10 cellular contexts compared by ENCODE assay signal in genomic region chr6:14804444-14805210, GRCh38.
DNase-seq lines count a peak whose midpoint lies in the region; ATAC-seq, FAIRE-seq and TF ChIP-seq lines count a peak whose summit lies in the region.
"Had no signal": no experiment of that assay in that cellular context is flagged by ENCODE, and none has a peak within 500 bp of the region (broad histone marks: within the 10 kb centered on the region; RNA-seq: fewer than 3 reads in every experiment).

No MANE protein-coding gene starts in this region.

- intact Hi-C loops in lower lobe of right lung (cut with DNase I), result no loop called here

- no peak overlapping the region for H3K27ac ChIP-seq in lower lobe of right lung
- H3K27ac ChIP-seq: C4-2B, PC-9 had no signal

- H3K9me3 ChIP-seq in lower lobe of right lung, result no peaks in the 10 kb centered on the region

- H3K27me3 ChIP-seq in lower lobe of right lung (ENCODE audit: low read depth), result no peaks in the 10 kb centered on the region

- peak; percentile 28 for DNase-seq in NCI-H510A treated with DMSO at 0.1 percent for 48 hours (lab: John Stamatoyannopoulos, UW)
- no peak for DNase-seq in NCI-H510A (lab: John Stamatoyannopoulos, UW)
- DNase-seq in dermis blood vessel endothelial cell, result peak; percentile 26
- peak; percentile 55 for DNase-seq in lower lobe of right lung
- peak; percentile 74 for DNase-seq in urothelium cell line (ENCODE audit: low spot score)
- DNase-seq in dedifferentiated amniotic fluid mesenchymal stem cell (ENCODE audit: extremely low spot score), result no peak
- DNase-seq in stimulated activated CD4-positive, alpha-beta T cell treated with anti-CD3 and anti-CD28 coated beads, Interleukin-15, amount 100 ng/mL, for 24 hours, result no peak
- no peak for DNase-seq in NCI-H2196 (lab: John Stamatoyannopoulos, UW; ENCODE audit: unreplicated experiment)
- DNase-seq: PC-9 had no signal

- ATAC-seq in lower lobe of right lung, result peak in 1 of 2 donors; percentile 37

- FAIRE-seq in urothelium cell line (lab: Jason Lieb, UNC), result no peak

- no peak for TF ChIP-seq CTCF in lower lobe of right lung (IDR thresholded peaks at IDR 0.05)

- no peaks in the 10 kb centered on the region for H3K36me3 ChIP-seq in lower lobe of right lung

- H3K4me3 ChIP-seq in lower lobe of right lung, result no peak overlapping the region
- H3K4me3 ChIP-seq: PC-9 had no signal

- H3K4me1 ChIP-seq in lower lobe of right lung, result peaks cover 5% of the 10 kb centered on the region

Comparison
In these comparisons a context has a peak if more than half of its experiments do, and no peak if none do; other contexts are left out.
1. DNase-seq: peak in NCI-H510A treated with DMSO at 0.1 percent for 48 hours (single experiment), dermis blood vessel endothelial cell (single experiment), lower lobe of right lung (single experiment) and urothelium cell line (single experiment); none in NCI-H510A (single experiment), dedifferentiated amniotic fluid mesenchymal stem cell (single experiment), stimulated activated CD4-positive, alpha-beta T cell treated with anti-CD3 and anti-CD28 coated beads, Interleukin-15, amount 100 ng/mL, for 24 hours (single experiment) and NCI-H2196 (single experiment).